Comparison of ENCODE assay signal across 8 cellular contexts in the genomic region with DNA sequence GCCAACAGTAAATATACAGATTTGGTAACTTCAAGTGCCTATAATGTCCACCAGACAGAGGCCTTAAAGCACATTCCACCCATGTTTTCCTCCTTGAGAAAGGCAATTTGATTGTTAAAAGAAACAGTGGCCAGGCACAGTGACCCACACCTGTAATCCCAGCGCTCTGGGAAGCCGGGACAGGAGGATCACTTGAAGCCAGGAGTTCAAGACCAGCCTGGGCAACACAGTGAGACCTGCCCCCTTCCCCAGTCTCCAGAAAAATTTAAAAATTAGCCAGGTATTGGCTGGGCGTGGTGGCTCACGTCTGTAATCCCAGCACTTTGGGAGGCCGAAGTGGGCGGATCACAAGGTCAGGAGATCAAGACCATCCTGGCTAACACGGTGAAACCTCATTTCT. TPM values are rescaled to one million over a fixed set of nuclear protein-coding genes. Genes with fewer than 3 reads are reported as not detected.
A peak's percentile ranks its signal among the peaks of the same experiment; 100 is the strongest.
DNase-seq lines count a peak whose midpoint lies in the region; ATAC-seq, FAIRE-seq and TF ChIP-seq lines count a peak whose summit lies in the region.
"Not testable (repeated sequence)": the region's sequence is repeated elsewhere in the genome, so short reads cannot be mapped to it uniquely, and the experiment has no call there.

No MANE protein-coding gene starts in this region.

- H3K4me1 ChIP-seq in BLaER1 treated with 17β-estradiol and CSF1 and Interleukin-3, amounts not matched to agents 10 nM and 100 nM: peaks cover 42 to 98% (median 87%) of the 10 kb centered on the region in 10 experiments
- H3K4me1 ChIP-seq in PC-3 (ENCODE audit: insufficient read depth, low read length) (peaks cover 51% of the 10 kb centered on the region), GM12878 (ENCODE audit: control insufficient read depth, insufficient read depth, low read length) (peaks cover 66% of the 10 kb centered on the region), esophagus muscularis mucosa (peaks cover 62 to 96% (median 87%) of the 10 kb centered on the region in 4 donors), HepG2 (ENCODE audit: insufficient read depth, low read length) (peaks cover 96% of the 10 kb centered on the region)

- not testable (repeated sequence) for TF ChIP-seq CTCF in PC-3 (conservative IDR thresholded peaks at IDR 0.05; ENCODE audit: low read depth, low read length); GM12878 (IDR thresholded peaks at IDR 0.05 in 2 of 3, conservative IDR thresholded peaks at IDR 0.05 in 1 of 3; ENCODE audit: control insufficient read depth in 2 of 3, extremely low read depth in 1 of 3, insufficient read depth in 1 of 3, low read depth in 3 of 3, low read length in 3 of 3); esophagus muscularis mucosa (IDR thresholded peaks at IDR 0.05); HepG2 (CRISPR knock-in tag; IDR thresholded peaks at IDR 0.05); nephron progenitor cell (IDR thresholded peaks at IDR 0.05); type B pancreatic cell (conservative IDR thresholded peaks at IDR 0.05)

- H3K36me3 Mint-ChIP-seq in nephron progenitor cell (ENCODE audit: low read depth) (peaks cover 49% of the 10 kb centered on the region), type B pancreatic cell (peaks cover 18% of the 10 kb centered on the region)

- RAD21 ChIA-PET in GM12878 (lab: Charles Lee; ENCODE audit: unreplicated experiment): interaction anchor here (0.7 to 1.0 kb wide), 3 partner anchors 18 to 50 kb away, joined by 3 to 6 read pairs (median 4); a partner anchor contains a TSS

- not testable (repeated sequence) for H2AFZ ChIP-seq in PC-3 (ENCODE audit: low read length); GM12878 (ENCODE audit: control insufficient read depth, low read depth, low read length); HepG2 (ENCODE audit: low read length)

- POLR2A ChIA-PET in PC-3 (lab: Charles Lee; ENCODE audit: unreplicated experiment): interaction anchor here (0.6 to 1.0 kb wide), 4 partner anchors 12 to 62 kb away, joined by 3 to 7 read pairs (median 4); no protein-coding TSS in a partner anchor
- POLR2A ChIA-PET in GM12878 (lab: Charles Lee): interaction anchor here (0.7 kb wide), 3 partner anchors 12 to 81 kb away, joined by 3 to 4 read pairs (median 3); no protein-coding TSS in a partner anchor
- POLR2A ChIA-PET in HepG2 (lab: Yijun Ruan, JAX): interaction anchor here (0.7 to 6.1 kb wide), 25 partner anchors 9 to 381 kb away, joined by 3 to 185 read pairs (median 4); a partner anchor contains a TSS

- peak overlapping the region; percentile 95 for H3K27ac Mint-ChIP-seq in nephron progenitor cell
- peak overlapping the region; percentile 98 for H3K27ac Mint-ChIP-seq in type B pancreatic cell

- peaks cover 86% of the 10 kb centered on the region for H3K79me2 ChIP-seq in PC-3 (ENCODE audit: low read length)
- H3K79me2 ChIP-seq in GM12878 (ENCODE audit: control insufficient read depth, insufficient read depth, low read length): peaks cover 93% of the 10 kb centered on the region
- peaks cover 79% of the 10 kb centered on the region for H3K79me2 ChIP-seq in HepG2 (ENCODE audit: insufficient read depth, low read length)

- peak overlapping the region; percentile 46 to 86 (median 74); a peak in 21 of 22 replicates for H3K9ac ChIP-seq in BLaER1 treated with 17β-estradiol and CSF1 and Interleukin-3, amounts not matched to agents 10 nM and 100 nM
- H3K9ac ChIP-seq in PC-3 (ENCODE audit: low read length); GM12878 (ENCODE audit: control insufficient read depth, insufficient read depth, low read length): not testable (repeated sequence)
- H3K9ac ChIP-seq in HepG2 (ENCODE audit: insufficient read depth, low read depth, low read length): peak overlapping the region; percentile 54

- not testable (repeated sequence) for TF ChIP-seq EP300 in GM12878 (IDR thresholded peaks at IDR 0.05; ENCODE audit: borderline replicate concordance in 1 of 2, control insufficient read depth in 1 of 2, low read depth in 2 of 2, low read length in 2 of 2); esophagus muscularis mucosa (IDR thresholded peaks at IDR 0.05); HepG2 (IDR thresholded peaks at IDR 0.05; ENCODE audit: low read depth in 2 of 2, low read length in 2 of 2); HepG2 (CRISPR knock-in tag; IDR thresholded peaks at IDR 0.05; ENCODE audit: borderline replicate concordance)

- not testable (repeated sequence) for ATAC-seq in PC-3, GM12878, HepG2

- H4K20me1 ChIP-seq in BLaER1 treated with 17β-estradiol and CSF1 and Interleukin-3, amounts not matched to agents 10 nM and 100 nM: peaks cover 5 to 98% (median 59%) of the 10 kb centered on the region in 11 experiments; a peak in 20 of 22 replicates
- H4K20me1 ChIP-seq in PC-3 (ENCODE audit: low read length); GM12878 (ENCODE audit: control insufficient read depth, insufficient read depth); HepG2 (ENCODE audit: insufficient read depth, low read length): not testable (repeated sequence)

- H3K36me3 ChIP-seq in BLaER1 treated with 17β-estradiol and CSF1 and Interleukin-3, amounts not matched to agents 10 nM and 100 nM: peaks cover 0 to 45% (median 30%) of the 10 kb centered on the region in 11 experiments; a peak in 18 of 22 replicates
- H3K36me3 ChIP-seq in PC-3 (ENCODE audit: low read depth, low read length); GM12878 (ENCODE audit: control insufficient read depth in 2 of 2, insufficient read depth in 2 of 2, low read length in 1 of 2); esophagus muscularis mucosa; HepG2 (replicated peaks in 1 of 2; ENCODE audit: control insufficient read depth in 1 of 2, insufficient read depth in 2 of 2, low read length in 2 of 2): not testable (repeated sequence)

- SMC1A ChIA-PET in GM12878 (lab: Charles Lee; ENCODE audit: uncharacterized antibody, unreplicated experiment): interaction anchor here (1.0 to 1.8 kb wide), 4 partner anchors 9 to 18 kb away, joined by 3 to 6 read pairs (median 5); no protein-coding TSS in a partner anchor

- not testable (repeated sequence) for FAIRE-seq in GM12878 (lab: Jason Lieb, UNC); HepG2 (lab: Jason Lieb, UNC)

- not testable (repeated sequence) for H3K27me3 Mint-ChIP-seq in nephron progenitor cell (ENCODE audit: low read depth, poor library complexity); type B pancreatic cell

- H3K9me3 Mint-ChIP-seq in nephron progenitor cell: peaks cover 33% of the 10 kb centered on the region
- H3K9me3 Mint-ChIP-seq in type B pancreatic cell: not testable (repeated sequence)

- in situ Hi-C loops in GM12878 (cut with MboI); HepG2 (cut with HindIII; ENCODE audit: extremely low pct_ligation_motif_present, low pct_unique_long_range_greater_than_20kb): not testable (repeated sequence)

- peaks cover 0 to 45% (median 31%) of the 10 kb centered on the region in 11 experiments; a peak in 18 of 22 replicates for H3K9me3 ChIP-seq in BLaER1 treated with 17β-estradiol and CSF1 and Interleukin-3, amounts not matched to agents 10 nM and 100 nM (replicated peaks in 1 of 11)
- not testable (repeated sequence) for H3K9me3 ChIP-seq in PC-3 (ENCODE audit: low read length); GM12878 (replicated peaks; ENCODE audit: control insufficient read depth, insufficient read depth, low read length); esophagus muscularis mucosa; HepG2 (ENCODE audit: low read length)

- intact Hi-C loops in PC-3 (cut with micrococcal nuclease) (loop anchor here (1.0 kb wide), 1 partner anchor 55 kb away; no protein-coding TSS in a partner anchor), HepG2 (cut with micrococcal nuclease; ENCODE audit: unreplicated experiment) (loop anchor here (10.0 kb wide), 1 partner anchor 51 kb away; no protein-coding TSS in a partner anchor)
- intact Hi-C loops in GM12878 (cut with micrococcal nuclease; ENCODE audit: unreplicated experiment); esophagus muscularis mucosa (cut with DNase I): not testable (repeated sequence)

- peak overlapping the region in 10 of 11 experiments; percentile 39 to 100 (median 84); a peak in 20 of 22 replicates for H3K4me2 ChIP-seq in BLaER1 treated with 17β-estradiol and CSF1 and Interleukin-3, amounts not matched to agents 10 nM and 100 nM
- peak overlapping the region; percentile 61; the same call in 1 of the 2 replicates for H3K4me2 ChIP-seq in PC-3 (ENCODE audit: low read length)
- H3K4me2 ChIP-seq in GM12878 (ENCODE audit: control insufficient read depth, insufficient read depth): not testable (repeated sequence)
- peak overlapping the region; percentile 100 for H3K4me2 ChIP-seq in HepG2 (ENCODE audit: low read depth, low read length)

- 93% methylated on average over 7 of the region's 7 CpGs for WGBS in GM12878 (ENCODE audit: insufficient coverage, insufficient replicate concordance, low lambda C conversion rate, missing lambda C conversion rate)
- 64% methylated on average over 7 of the region's 7 CpGs for WGBS in esophagus muscularis mucosa
- 11% methylated on average over 7 of the region's 7 CpGs for WGBS in HepG2 (ENCODE audit: low lambda C conversion rate)

- not testable (repeated sequence) for TF ChIP-seq RAD21 in GM12878 (IDR thresholded peaks at IDR 0.05; ENCODE audit: insufficient read depth, low read depth, low read length); HepG2 (CRISPR knock-in tag; IDR thresholded peaks at IDR 0.05)

- not testable (repeated sequence) for TF ChIP-seq POLR2A in GM12878 (IDR thresholded peaks at IDR 0.05; ENCODE audit: low read depth, low read length); esophagus muscularis mucosa (IDR thresholded peaks at IDR 0.05; ENCODE audit: low read depth); HepG2 (IDR thresholded peaks at IDR 0.05; ENCODE audit: insufficient read depth in 1 of 2, low read depth in 2 of 2, low read length in 2 of 2)

- not testable (repeated sequence) for H3K4me3 Mint-ChIP-seq in nephron progenitor cell, type B pancreatic cell

- not testable (repeated sequence) for H3K4me3 ChIP-seq in BLaER1 treated with 17β-estradiol and CSF1 and Interleukin-3, amounts not matched to agents 10 nM and 100 nM; PC-3 (ENCODE audit: low read length); skin epidermis
- peak overlapping the region; percentile 18; the same call in 1 of the 2 replicates for H3K4me3 ChIP-seq in GM12878
- H3K4me3 ChIP-seq in esophagus muscularis mucosa: peak overlapping the region in 3 of 4 donors; percentile 49 to 62 (median 56)
- H3K4me3 ChIP-seq in HepG2 (replicated peaks in 1 of 3; ENCODE audit: insufficient read depth in 1 of 3, low read depth in 2 of 3, low read length in 3 of 3): peak overlapping the region in 2 of 3 experiments; percentile 21 to 64; a peak in 3 of 6 replicates

- H3K9me2 ChIP-seq in PC-3 (replicated peaks; ENCODE audit: low read length): not testable (repeated sequence)

- not testable (repeated sequence) for DNase-seq in PC-3; GM12878 (ENCODE audit: low read depth, low spot score); esophagus muscularis mucosa (ENCODE audit: extremely low spot score); HepG2 (ENCODE audit: low spot score); nephron progenitor cell; type B pancreatic cell (ENCODE audit: extremely low spot score, unreplicated experiment)

- CTCF ChIA-PET in PC-3 (lab: Charles Lee) (interaction anchor here (0.6 to 1.1 kb wide), 5 partner anchors 18 to 128 kb away, joined by 3 to 21 read pairs (median 4); no protein-coding TSS in a partner anchor), GM12878 (lab: Yijun Ruan, JAX) (interaction anchor here (0.7 kb wide), 1 partner anchor 38 kb away, joined by 3 read pairs; no protein-coding TSS in a partner anchor)
- CTCF ChIA-PET in HepG2 (lab: Yijun Ruan, JAX; ENCODE audit: low intra/inter-chr PET ratio, low total read pairs): not testable (repeated sequence)

- H3K27ac ChIP-seq in BLaER1 treated with 17β-estradiol and CSF1 and Interleukin-3, amounts not matched to agents 10 nM and 100 nM: peak overlapping the region; percentile 67 to 97 (median 84)
- H3K27ac ChIP-seq in PC-3 (ENCODE audit: low read length) (peak overlapping the region; percentile 88), GM12878 (ENCODE audit: control insufficient read depth, insufficient read depth) (peak overlapping the region; percentile 66), esophagus muscularis mucosa (replicated peaks in 1 of 4) (peak overlapping the region; percentile 87 to 95 (median 94)), HepG2 (ENCODE audit: extremely low read length, insufficient read depth, low read length) (peak overlapping the region; percentile 100), skin epidermis (peak overlapping the region in 20 of 21 experiments; percentile 3 to 86 (median 72))

- H3K4me1 Mint-ChIP-seq in nephron progenitor cell (peaks cover 45% of the 10 kb centered on the region), type B pancreatic cell (ENCODE audit: unreplicated experiment) (peaks cover 34% of the 10 kb centered on the region)

- H3K27me3 ChIP-seq in BLaER1 treated with 17β-estradiol and CSF1 and Interleukin-3, amounts not matched to agents 10 nM and 100 nM; PC-3 (ENCODE audit: low read length); GM12878 (replicated peaks in 1 of 2; ENCODE audit: control insufficient read depth in 2 of 2, insufficient read depth in 2 of 2, low read length in 1 of 2); esophagus muscularis mucosa; HepG2 (ENCODE audit: control insufficient read depth in 1 of 2, insufficient read depth in 2 of 2, low read length in 2 of 2): not testable (repeated sequence)

- not testable (repeated sequence) for H3F3A ChIP-seq in PC-3 (ENCODE audit: low read length, unreplicated experiment)

- not testable (repeated sequence) for BruUV-seq in PC-3 (replicated peaks; lab: Mats Ljungman, UMichigan); GM12878 (replicated peaks; lab: Mats Ljungman, UMichigan)
- BruUV-seq in HepG2 (replicated peaks; lab: Mats Ljungman, UMichigan): TSS peak; percentile 99

RNA-seq across cellular contexts. Expression of a gene that starts 19.3 kb away (rescaled TPM):
- total RNA-seq in PC-3 (2014; rRNA removed) (25.7 and 46.1 TPM in 2 replicates), GM12878 (2014; rRNA removed) (26.4 and 27.5 TPM in 2 replicates), GM12878 (2014; rRNA removed; fragmentation: Illumina TruSeq; extraction: Trizol) (42.1 and 45.9 TPM in 2 replicates), GM12878 (2021) (78.7 and 80.6 TPM in 2 replicates), esophagus muscularis mucosa (100 to 1,000 TPM in 3 of 4 donors, 10 to 100 TPM in 1; 91.1 to 147 (median 116) TPM), HepG2 (2016; rRNA removed; fragmentation: Illumina TruSeq; extraction: Trizol) (54.1 and 65.1 TPM in 2 replicates), type B pancreatic cell (ENCODE audit: low replicate concordance) (53.4 and 89.1 TPM in 2 replicates)
- 83.4 and 87.9 TPM in 2 replicates for total RNA-seq in GM12878 (2013; cell fraction: nucleolus; rRNA removed)
- 24.4 TPM for polyA plus RNA-seq in GM12878 (2011; ENCODE audit: low read depth)
- polyA plus RNA-seq in GM12878 (2011; rRNA removed) (57.4 and 67.7 TPM in 2 replicates), GM12878 (2014; fragmentation: Illumina TruSeq; extraction: Trizol) (36.0 and 47.4 TPM in 2 replicates), GM12878 (2014; fragmentation: Nextera tagmentation; extraction: Ambion mirVana) (1 to 10 TPM in 1 of 2 experiments, under 1 TPM in 1; 0.93 to 1.6 TPM), GM12878 (2014; rRNA removed) (53.9 and 60.0 TPM in 2 replicates), GM12878 (2016; fragmentation: Nextera tagmentation; extraction: Ambion mirVana) (10 to 100 TPM; 46.3 to 49.5 TPM), HepG2 (2011; rRNA removed) (64.1 and 68.8 TPM in 2 replicates)
- polyA plus RNA-seq in GM12878 (2011; cell fraction: cytosol; rRNA removed): 66.7 and 69.8 TPM in 2 replicates
- 83.2 and 88.8 TPM in 2 replicates for polyA plus RNA-seq in GM12878 (2011; cell fraction: nucleus; rRNA removed)
- 38.7 and 45.2 TPM in 2 replicates for polyA plus RNA-seq in GM12878 (2012)
- polyA minus RNA-seq in GM12878 (2011; rRNA and poly(A)+ RNA removed): 36.6 and 45.8 TPM in 2 replicates
- 13.4 and 13.5 TPM in 2 replicates for polyA minus RNA-seq in GM12878 (2011; cell fraction: cytosol; rRNA and poly(A)+ RNA removed)
- 12.2 and 18.0 TPM in 2 replicates for polyA minus RNA-seq in GM12878 (2011; cell fraction: nucleus; rRNA and poly(A)+ RNA removed)
- total RNA-seq in HepG2 (2016; cell fraction: cytosol; rRNA removed; fragmentation: Illumina TruSeq; extraction: Trizol; ENCODE audit: low read depth): 5.4 and 5.7 TPM in 2 replicates
- 53.7 and 62.1 TPM in 2 replicates for total RNA-seq in HepG2 (2016; cell fraction: insoluble cytoplasmic fraction; rRNA removed; fragmentation: Illumina TruSeq; extraction: Trizol)
- total RNA-seq in HepG2 (2016; cell fraction: membrane; rRNA removed; fragmentation: Illumina TruSeq; extraction: Trizol): 15.4 and 16.7 TPM in 2 replicates
- total RNA-seq in HepG2 (2016; cell fraction: nucleus; rRNA removed; fragmentation: Illumina TruSeq; extraction: Trizol): 35.2 and 37.4 TPM in 2 replicates
- 70.2 and 76.7 TPM in 2 replicates for polyA plus RNA-seq in HepG2 (2011; cell fraction: cytosol; rRNA removed)
- polyA plus RNA-seq in HepG2 (2011; cell fraction: nucleus; rRNA removed): 42.1 and 45.1 TPM in 2 replicates
- polyA plus RNA-seq in HepG2 (2012): 42.2 and 49.5 TPM in 2 replicates
- 3.1 and 3.5 TPM in 2 replicates for polyA plus RNA-seq in HepG2 (2016; cell fraction: cytosol; fragmentation: Illumina TruSeq; extraction: Trizol; ENCODE audit: low read depth)
- polyA plus RNA-seq in HepG2 (2016; cell fraction: insoluble cytoplasmic fraction; fragmentation: Illumina TruSeq; extraction: Trizol; ENCODE audit: low read depth): 60.9 and 68.0 TPM in 2 replicates
- polyA plus RNA-seq in HepG2 (2016; cell fraction: membrane; fragmentation: Illumina TruSeq; extraction: Trizol; ENCODE audit: low read depth): 8.6 and 9.2 TPM in 2 replicates
- 40.7 and 42.6 TPM in 2 replicates for polyA plus RNA-seq in HepG2 (2016; cell fraction: nucleus; fragmentation: Illumina TruSeq; extraction: Trizol; ENCODE audit: insufficient read depth, low read depth)
- 20.8 and 43.5 TPM in 2 replicates for polyA minus RNA-seq in HepG2 (2011; rRNA and poly(A)+ RNA removed; ENCODE audit: low replicate concordance)
- polyA minus RNA-seq in HepG2 (2011; cell fraction: cytosol; rRNA and poly(A)+ RNA removed): 26.2 and 26.4 TPM in 2 replicates
- 29.3 and 33.6 TPM in 2 replicates for polyA minus RNA-seq in HepG2 (2011; cell fraction: nucleus; rRNA and poly(A)+ RNA removed)
